ENCODE assay signal across 26 cellular contexts in genomic region chr12:3113671-3114070, GRCh38. TPM values are rescaled to one million over a fixed set of nuclear protein-coding genes. Genes with fewer than 3 reads are reported as not detected.
"Had no signal": no experiment of that assay in that cellular context is flagged by ENCODE, and none has a peak within 500 bp of the region (broad histone marks: within the 10 kb centered on the region; RNA-seq: fewer than 3 reads in every experiment).

No MANE protein-coding gene starts in this region.

- H3K4me1 ChIP-seq: Peyer's patch had no signal

- H3K27ac ChIP-seq: Peyer's patch, RWPE1, SJCRH30 had no signal

- H3K27me3 ChIP-seq: Peyer's patch, SJCRH30 had no signal

- H3K4me1 Mint-ChIP-seq: activated B cell treated with CpG ODN at 0.5 μM for 24 hours; activated CD4-positive, alpha-beta T cell treated with anti-CD3 and anti-CD28 coated beads, Interleukin-2, amount 10 ng/mL, durations not matched to agents 24 days and 14 days had no signal

- H3K36me3 Mint-ChIP-seq: activated CD8-positive, alpha-beta memory T cell treated with anti-CD3 and anti-CD28 coated beads, Interleukin-2, amount 10 ng/mL, durations not matched to agents 7 days and 5 days; activated naive CD4-positive, alpha-beta T cell treated with anti-CD3 and anti-CD28 coated beads, Interleukin-2, amount 50 U/mL, for 72 hours had no signal

- H3K27ac Mint-ChIP-seq: activated B cell treated with CpG ODN at 0.5 μM for 24 hours; activated CD4-positive, alpha-beta T cell treated with anti-CD3 and anti-CD28 coated beads, Interleukin-2, amount 10 ng/mL, durations not matched to agents 24 days and 14 days; activated CD8-positive, alpha-beta memory T cell treated with anti-CD3 and anti-CD28 coated beads, Interleukin-2, amount 10 ng/mL, durations not matched to agents 7 days and 5 days; activated naive CD4-positive, alpha-beta T cell treated with anti-CD3 and anti-CD28 coated beads, Interleukin-2, amount 50 U/mL, for 72 hours; activated T-cell treated with anti-CD3 and anti-CD28 coated beads, Interleukin-2, amount 50 U/mL, for 24 hours; activated T-helper 1 cell treated with anti-CD3 and anti-CD28 coated beads, Interleukin-12 subunit alpha, Interleukin-12 subunit beta, Interleukin-2, Interleukin-4 antibody, amounts not matched to agents 30 ng/mL and 10 ng/mL and 1 ng/mL, durations not matched to agents 14 hours and 24 hours and 36 hours; T-helper 2 cell treated with Interferon-gamma antibody and Interleukin-4, amounts not matched to agents 5 μg/mL and 100 μg/mL, for 36 hours had no signal

- H3K4me3 Mint-ChIP-seq: activated B cell treated with CpG ODN at 0.5 μM for 24 hours; activated CD4-positive, alpha-beta T cell treated with anti-CD3 and anti-CD28 coated beads, Interleukin-2, amount 10 ng/mL, durations not matched to agents 24 days and 14 days; activated CD8-positive, alpha-beta memory T cell treated with anti-CD3 and anti-CD28 coated beads, Interleukin-2, amount 10 ng/mL, durations not matched to agents 7 days and 5 days; activated T-cell treated with anti-CD3 and anti-CD28 coated beads, Interleukin-2, amount 50 U/mL, for 24 hours; activated T-helper 1 cell treated with anti-CD3 and anti-CD28 coated beads, Interleukin-12 subunit alpha, Interleukin-12 subunit beta, Interleukin-2, Interleukin-4 antibody, amounts not matched to agents 30 ng/mL and 10 ng/mL and 1 ng/mL, durations not matched to agents 14 hours and 24 hours and 36 hours; T-helper 2 cell treated with Interferon-gamma antibody and Interleukin-4, amounts not matched to agents 5 μg/mL and 100 μg/mL, for 36 hours had no signal

- H3K9me3 Mint-ChIP-seq: activated B cell treated with CpG ODN at 0.5 μM for 24 hours; activated CD4-positive, alpha-beta T cell treated with anti-CD3 and anti-CD28 coated beads, Interleukin-2, amount 10 ng/mL, durations not matched to agents 24 days and 14 days; activated naive CD4-positive, alpha-beta T cell treated with anti-CD3 and anti-CD28 coated beads, Interleukin-2, amount 50 U/mL, for 72 hours; activated T-cell treated with anti-CD3 and anti-CD28 coated beads, Interleukin-2, amount 50 U/mL, for 24 hours; activated T-helper 1 cell treated with anti-CD3 and anti-CD28 coated beads, Interleukin-12 subunit alpha, Interleukin-12 subunit beta, Interleukin-2, Interleukin-4 antibody, amounts not matched to agents 30 ng/mL and 10 ng/mL and 1 ng/mL, durations not matched to agents 14 hours and 24 hours and 36 hours; T-helper 2 cell treated with Interferon-gamma antibody and Interleukin-4, amounts not matched to agents 5 μg/mL and 100 μg/mL, for 36 hours had no signal

- H3K4me3 ChIP-seq: Peyer's patch, SJCRH30 had no signal

- H3K4me2 ChIP-seq: SK-N-SH had no signal

- H3K9ac ChIP-seq: SK-N-SH had no signal

- H3K36me3 ChIP-seq: Peyer's patch had no signal

- H3K9me3 ChIP-seq: Peyer's patch, SJCRH30, SK-N-SH had no signal

- DNase-seq: activated B cell treated with CpG ODN at 0.5 μM for 24 hours; activated CD4-positive, alpha-beta T cell treated with anti-CD3 and anti-CD28 coated beads for 1 hour; activated CD4-positive, alpha-beta T cell treated with anti-CD3 and anti-CD28 coated beads, Interleukin-2, amount 10 ng/mL, durations not matched to agents 24 days and 14 days; activated CD4-positive, alpha-beta T cell treated with anti-CD3 and anti-CD28 coated beads, Interleukin-2, amount 50 U/mL, for 48 hours; activated CD8-positive, alpha-beta memory T cell treated with anti-CD3 and anti-CD28 coated beads, Interleukin-2, amount 10 ng/mL, durations not matched to agents 7 days and 5 days; activated effector memory CD4-positive, alpha-beta T cell treated with Interleukin-2 at 50 U/mL for 16 hours; activated naive CD4-positive, alpha-beta T cell treated with Interleukin-2 at 50 U/mL for 16 hours; activated T-cell treated with anti-CD3 and anti-CD28 coated beads, Interleukin-2, amount 50 U/mL, for 24 hours; caudate nucleus; Kasumi-1; KBM-7; NCI-H1105 treated with DMSO at 0.1 percent for 48 hours; NCI-H1436 treated with DMSO at 0.1 percent for 48 hours; NCI-H187; NCI-H2081; NCI-H510A treated with DMSO at 0.1 percent for 48 hours; NCI-H69; Peyer's patch; Right ventricle myocardium superior; SJCRH30; SK-N-SH had no signal

- ATAC-seq: activated CD8-positive, alpha-beta memory T cell treated with anti-CD3 and anti-CD28 coated beads, Interleukin-2, amount 10 ng/mL, durations not matched to agents 7 days and 5 days; activated naive CD4-positive, alpha-beta T cell treated with anti-CD3 and anti-CD28 coated beads, Interleukin-2, amount 50 U/mL, for 72 hours had no signal

RNA-seq across cellular contexts. Expression of gene TSPAN9, which starts 36.5 kb away (rescaled TPM):
- total RNA-seq: activated CD8-positive, alpha-beta memory T cell treated with anti-CD3 and anti-CD28 coated beads, Interleukin-2, amount 10 ng/mL, durations not matched to agents 7 days and 5 days; T-helper 1 cell treated with Interleukin-12 subunit alpha and Interleukin-12 subunit beta and Interleukin-4 antibody, amounts not matched to agents 30 ng/mL and 1 ng/mL, for 36 hours had no signal
